Comparison of ENCODE assay signal across 15 cellular contexts in the genomic region with DNA sequence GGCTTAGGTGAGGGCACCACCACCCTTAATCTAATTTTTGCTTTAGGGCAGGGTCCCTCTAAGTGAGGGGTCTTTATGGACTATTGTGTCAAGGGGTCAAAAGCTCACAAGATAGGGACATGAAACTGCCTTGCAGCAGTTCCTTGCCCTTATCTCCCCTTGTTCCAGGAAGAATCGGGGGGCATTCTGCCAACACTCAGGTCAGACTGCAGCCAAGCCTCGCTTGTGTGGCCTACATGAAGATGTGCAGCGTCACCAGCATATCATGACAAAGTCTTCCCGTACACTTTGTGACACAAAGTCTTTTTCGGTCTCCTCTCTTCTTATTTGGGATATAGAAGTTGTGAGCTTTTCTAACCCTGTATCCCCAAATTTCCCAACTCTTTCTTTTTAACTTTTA.
"Had no signal": no experiment of that assay in that cellular context is flagged by ENCODE, and none has a peak within 500 bp of the region (broad histone marks: within the 10 kb centered on the region; RNA-seq: fewer than 3 reads in every experiment).

No MANE protein-coding gene starts in this region.

- H3K36me3 Mint-ChIP-seq: memory B cell; mesothelial cell of epicardium; natural killer cell treated with Interleukin-12 subunit alpha and Interleukin-12 subunit beta and Interleukin-15 and Interleukin-18, amount 100 ng/mL, for 72 hours; neural progenitor cell had no signal

- H3K9me3 Mint-ChIP-seq: memory B cell; natural killer cell treated with Interleukin-12 subunit alpha and Interleukin-12 subunit beta and Interleukin-15 and Interleukin-18, amount 100 ng/mL, for 72 hours had no signal

- H3K4me1 Mint-ChIP-seq: memory B cell, mesothelial cell of epicardium, neural progenitor cell had no signal

- DNase-seq: colonic mucosa; dermis blood vessel endothelial cell; endodermal cell; foreskin melanocyte; head of caudate nucleus; lower lobe of right lung; nucleus accumbens; ovary; stimulated activated CD4-positive, alpha-beta T cell treated with anti-CD3 and anti-CD28 coated beads, Interleukin-2, amount 100 ng/mL, for 48 hours; stimulated activated naive CD4-positive, alpha-beta T cell treated with Interleukin-2 at 50 U/mL for 16 hours; upper lobe of right lung had no signal

- H3K4me3 Mint-ChIP-seq: endodermal cell; memory B cell; mesothelial cell of epicardium; natural killer cell treated with Interleukin-12 subunit alpha and Interleukin-12 subunit beta and Interleukin-15 and Interleukin-18, amount 100 ng/mL, for 72 hours; neural progenitor cell had no signal

- H3K27ac Mint-ChIP-seq: endodermal cell; memory B cell; mesothelial cell of epicardium; natural killer cell treated with Interleukin-12 subunit alpha and Interleukin-12 subunit beta and Interleukin-15 and Interleukin-18, amount 100 ng/mL, for 72 hours; neural progenitor cell had no signal

- H3K27me3 Mint-ChIP-seq: memory B cell had no signal

- ATAC-seq: lower lobe of right lung, upper lobe of right lung had no signal
